Comparison of ENCODE assay signal across 5 cellular contexts in the genomic region with DNA sequence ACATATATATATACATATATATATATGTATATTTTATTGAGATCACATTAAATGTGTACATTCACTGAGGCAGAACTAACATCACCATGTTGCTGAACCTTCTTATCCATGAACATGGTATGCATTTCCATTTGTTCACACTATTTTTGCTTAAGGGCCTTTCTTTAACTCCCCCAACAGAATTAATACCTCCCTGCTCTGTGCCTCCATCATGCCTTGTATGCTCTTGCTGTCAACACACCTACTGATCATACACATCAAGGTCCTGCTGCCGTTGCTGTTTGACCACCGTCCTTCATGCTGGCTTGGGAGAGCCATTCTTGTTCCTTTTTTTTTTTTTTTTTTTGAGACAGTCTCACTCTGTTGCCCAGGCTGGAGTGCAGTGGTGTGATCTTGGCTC.
TF ChIP-seq lines count a peak whose summit lies in the region.

No MANE protein-coding gene starts in this region.

TF ChIP-seq in SK-N-SH, 30 proteins besides CTCF, POLR2A, EP300 and RAD21 (continues in another document):
- TF ChIP-seq, protein P1, sequence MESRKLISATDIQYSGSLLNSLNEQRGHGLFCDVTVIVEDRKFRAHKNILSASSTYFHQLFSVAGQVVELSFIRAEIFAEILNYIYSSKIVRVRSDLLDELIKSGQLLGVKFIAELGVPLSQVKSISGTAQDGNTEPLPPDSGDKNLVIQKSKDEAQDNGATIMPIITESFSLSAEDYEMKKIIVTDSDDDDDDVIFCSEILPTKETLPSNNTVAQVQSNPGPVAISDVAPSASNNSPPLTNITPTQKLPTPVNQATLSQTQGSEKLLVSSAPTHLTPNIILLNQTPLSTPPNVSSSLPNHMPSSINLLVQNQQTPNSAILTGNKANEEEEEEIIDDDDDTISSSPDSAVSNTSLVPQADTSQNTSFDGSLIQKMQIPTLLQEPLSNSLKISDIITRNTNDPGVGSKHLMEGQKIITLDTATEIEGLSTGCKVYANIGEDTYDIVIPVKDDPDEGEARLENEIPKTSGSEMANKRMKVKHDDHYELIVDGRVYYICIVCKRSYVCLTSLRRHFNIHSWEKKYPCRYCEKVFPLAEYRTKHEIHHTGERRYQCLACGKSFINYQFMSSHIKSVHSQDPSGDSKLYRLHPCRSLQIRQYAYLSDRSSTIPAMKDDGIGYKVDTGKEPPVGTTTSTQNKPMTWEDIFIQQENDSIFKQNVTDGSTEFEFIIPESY (IDR thresholded peaks at IDR 0.05; ENCODE audit: borderline replicate concordance, low read depth): no peak
- TF ChIP-seq, protein P2, sequence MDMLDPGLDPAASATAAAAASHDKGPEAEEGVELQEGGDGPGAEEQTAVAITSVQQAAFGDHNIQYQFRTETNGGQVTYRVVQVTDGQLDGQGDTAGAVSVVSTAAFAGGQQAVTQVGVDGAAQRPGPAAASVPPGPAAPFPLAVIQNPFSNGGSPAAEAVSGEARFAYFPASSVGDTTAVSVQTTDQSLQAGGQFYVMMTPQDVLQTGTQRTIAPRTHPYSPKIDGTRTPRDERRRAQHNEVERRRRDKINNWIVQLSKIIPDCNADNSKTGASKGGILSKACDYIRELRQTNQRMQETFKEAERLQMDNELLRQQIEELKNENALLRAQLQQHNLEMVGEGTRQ (IDR thresholded peaks at IDR 0.05; ENCODE audit: borderline replicate concordance, low read depth, low read length): no peak
- no peak for TF ChIP-seq FOXM1 (IDR thresholded peaks at IDR 0.05; ENCODE audit: low read depth)
- TF ChIP-seq POLR2AphosphoS5 (IDR thresholded peaks at IDR 0.05; ENCODE audit: low read depth, low read length): no peak
- TF ChIP-seq, protein P3, sequence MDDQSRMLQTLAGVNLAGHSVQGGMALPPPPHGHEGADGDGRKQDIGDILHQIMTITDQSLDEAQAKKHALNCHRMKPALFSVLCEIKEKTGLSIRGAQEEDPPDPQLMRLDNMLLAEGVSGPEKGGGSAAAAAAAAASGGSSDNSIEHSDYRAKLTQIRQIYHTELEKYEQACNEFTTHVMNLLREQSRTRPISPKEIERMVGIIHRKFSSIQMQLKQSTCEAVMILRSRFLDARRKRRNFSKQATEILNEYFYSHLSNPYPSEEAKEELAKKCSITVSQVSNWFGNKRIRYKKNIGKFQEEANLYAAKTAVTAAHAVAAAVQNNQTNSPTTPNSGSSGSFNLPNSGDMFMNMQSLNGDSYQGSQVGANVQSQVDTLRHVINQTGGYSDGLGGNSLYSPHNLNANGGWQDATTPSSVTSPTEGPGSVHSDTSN (IDR thresholded peaks at IDR 0.05): no peak
- TF ChIP-seq TEAD4 (IDR thresholded peaks at IDR 0.05; ENCODE audit: borderline replicate concordance, insufficient read depth): no peak

TF ChIP-seq in SK-N-SH treated with all-trans-retinoic acid at 6 μM for 48 hours, 23 proteins besides CTCF, POLR2A, EP300 and RAD21 (continues in another document):
- TF ChIP-seq ESRRG (CRISPR knock-in tag; IDR thresholded peaks at IDR 0.05): no peak
- TF ChIP-seq PPARA (CRISPR knock-in tag; IDR thresholded peaks at IDR 0.05; ENCODE audit: borderline replicate concordance): no peak
- TF ChIP-seq ARNTL (CRISPR knock-in tag; IDR thresholded peaks at IDR 0.05; ENCODE audit: borderline replicate concordance, low read depth): no peak
- no peak for TF ChIP-seq ZNF8 (CRISPR knock-in tag; IDR thresholded peaks at IDR 0.05)
- no peak for TF ChIP-seq ZNF70 (CRISPR knock-in tag; IDR thresholded peaks at IDR 0.05)
- TF ChIP-seq SNAI2 (CRISPR knock-in tag; IDR thresholded peaks at IDR 0.05): no peak
- no peak for TF ChIP-seq ISL1 (CRISPR knock-in tag; IDR thresholded peaks at IDR 0.05)
- no peak for TF ChIP-seq RARB (CRISPR knock-in tag; IDR thresholded peaks at IDR 0.05)
- TF ChIP-seq, protein P4, sequence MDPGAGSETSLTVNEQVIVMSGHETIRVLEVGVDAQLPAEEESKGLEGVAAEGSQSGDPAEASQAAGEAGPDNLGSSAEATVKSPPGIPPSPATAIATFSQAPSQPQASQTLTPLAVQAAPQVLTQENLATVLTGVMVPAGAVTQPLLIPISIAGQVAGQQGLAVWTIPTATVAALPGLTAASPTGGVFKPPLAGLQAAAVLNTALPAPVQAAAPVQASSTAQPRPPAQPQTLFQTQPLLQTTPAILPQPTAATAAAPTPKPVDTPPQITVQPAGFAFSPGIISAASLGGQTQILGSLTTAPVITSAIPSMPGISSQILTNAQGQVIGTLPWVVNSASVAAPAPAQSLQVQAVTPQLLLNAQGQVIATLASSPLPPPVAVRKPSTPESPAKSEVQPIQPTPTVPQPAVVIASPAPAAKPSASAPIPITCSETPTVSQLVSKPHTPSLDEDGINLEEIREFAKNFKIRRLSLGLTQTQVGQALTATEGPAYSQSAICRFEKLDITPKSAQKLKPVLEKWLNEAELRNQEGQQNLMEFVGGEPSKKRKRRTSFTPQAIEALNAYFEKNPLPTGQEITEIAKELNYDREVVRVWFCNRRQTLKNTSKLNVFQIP (CRISPR knock-in tag; IDR thresholded peaks at IDR 0.05; ENCODE audit: borderline replicate concordance, low read depth): no peak

TF ChIP-seq in HEK293, 187 proteins besides CTCF, POLR2A, EP300 and RAD21:
- TF ChIP-seq ZNF248 (tag by site-specific recombination; IDR thresholded peaks at IDR 0.05): peak; percentile 93
- no peak for TF ChIP-seq SP7 (tag by site-specific recombination; IDR thresholded peaks at IDR 0.05)

TF ChIP-seq in H1, 55 proteins besides CTCF, POLR2A, EP300 and RAD21 (continues in another document):
- TF ChIP-seq, protein P5, sequence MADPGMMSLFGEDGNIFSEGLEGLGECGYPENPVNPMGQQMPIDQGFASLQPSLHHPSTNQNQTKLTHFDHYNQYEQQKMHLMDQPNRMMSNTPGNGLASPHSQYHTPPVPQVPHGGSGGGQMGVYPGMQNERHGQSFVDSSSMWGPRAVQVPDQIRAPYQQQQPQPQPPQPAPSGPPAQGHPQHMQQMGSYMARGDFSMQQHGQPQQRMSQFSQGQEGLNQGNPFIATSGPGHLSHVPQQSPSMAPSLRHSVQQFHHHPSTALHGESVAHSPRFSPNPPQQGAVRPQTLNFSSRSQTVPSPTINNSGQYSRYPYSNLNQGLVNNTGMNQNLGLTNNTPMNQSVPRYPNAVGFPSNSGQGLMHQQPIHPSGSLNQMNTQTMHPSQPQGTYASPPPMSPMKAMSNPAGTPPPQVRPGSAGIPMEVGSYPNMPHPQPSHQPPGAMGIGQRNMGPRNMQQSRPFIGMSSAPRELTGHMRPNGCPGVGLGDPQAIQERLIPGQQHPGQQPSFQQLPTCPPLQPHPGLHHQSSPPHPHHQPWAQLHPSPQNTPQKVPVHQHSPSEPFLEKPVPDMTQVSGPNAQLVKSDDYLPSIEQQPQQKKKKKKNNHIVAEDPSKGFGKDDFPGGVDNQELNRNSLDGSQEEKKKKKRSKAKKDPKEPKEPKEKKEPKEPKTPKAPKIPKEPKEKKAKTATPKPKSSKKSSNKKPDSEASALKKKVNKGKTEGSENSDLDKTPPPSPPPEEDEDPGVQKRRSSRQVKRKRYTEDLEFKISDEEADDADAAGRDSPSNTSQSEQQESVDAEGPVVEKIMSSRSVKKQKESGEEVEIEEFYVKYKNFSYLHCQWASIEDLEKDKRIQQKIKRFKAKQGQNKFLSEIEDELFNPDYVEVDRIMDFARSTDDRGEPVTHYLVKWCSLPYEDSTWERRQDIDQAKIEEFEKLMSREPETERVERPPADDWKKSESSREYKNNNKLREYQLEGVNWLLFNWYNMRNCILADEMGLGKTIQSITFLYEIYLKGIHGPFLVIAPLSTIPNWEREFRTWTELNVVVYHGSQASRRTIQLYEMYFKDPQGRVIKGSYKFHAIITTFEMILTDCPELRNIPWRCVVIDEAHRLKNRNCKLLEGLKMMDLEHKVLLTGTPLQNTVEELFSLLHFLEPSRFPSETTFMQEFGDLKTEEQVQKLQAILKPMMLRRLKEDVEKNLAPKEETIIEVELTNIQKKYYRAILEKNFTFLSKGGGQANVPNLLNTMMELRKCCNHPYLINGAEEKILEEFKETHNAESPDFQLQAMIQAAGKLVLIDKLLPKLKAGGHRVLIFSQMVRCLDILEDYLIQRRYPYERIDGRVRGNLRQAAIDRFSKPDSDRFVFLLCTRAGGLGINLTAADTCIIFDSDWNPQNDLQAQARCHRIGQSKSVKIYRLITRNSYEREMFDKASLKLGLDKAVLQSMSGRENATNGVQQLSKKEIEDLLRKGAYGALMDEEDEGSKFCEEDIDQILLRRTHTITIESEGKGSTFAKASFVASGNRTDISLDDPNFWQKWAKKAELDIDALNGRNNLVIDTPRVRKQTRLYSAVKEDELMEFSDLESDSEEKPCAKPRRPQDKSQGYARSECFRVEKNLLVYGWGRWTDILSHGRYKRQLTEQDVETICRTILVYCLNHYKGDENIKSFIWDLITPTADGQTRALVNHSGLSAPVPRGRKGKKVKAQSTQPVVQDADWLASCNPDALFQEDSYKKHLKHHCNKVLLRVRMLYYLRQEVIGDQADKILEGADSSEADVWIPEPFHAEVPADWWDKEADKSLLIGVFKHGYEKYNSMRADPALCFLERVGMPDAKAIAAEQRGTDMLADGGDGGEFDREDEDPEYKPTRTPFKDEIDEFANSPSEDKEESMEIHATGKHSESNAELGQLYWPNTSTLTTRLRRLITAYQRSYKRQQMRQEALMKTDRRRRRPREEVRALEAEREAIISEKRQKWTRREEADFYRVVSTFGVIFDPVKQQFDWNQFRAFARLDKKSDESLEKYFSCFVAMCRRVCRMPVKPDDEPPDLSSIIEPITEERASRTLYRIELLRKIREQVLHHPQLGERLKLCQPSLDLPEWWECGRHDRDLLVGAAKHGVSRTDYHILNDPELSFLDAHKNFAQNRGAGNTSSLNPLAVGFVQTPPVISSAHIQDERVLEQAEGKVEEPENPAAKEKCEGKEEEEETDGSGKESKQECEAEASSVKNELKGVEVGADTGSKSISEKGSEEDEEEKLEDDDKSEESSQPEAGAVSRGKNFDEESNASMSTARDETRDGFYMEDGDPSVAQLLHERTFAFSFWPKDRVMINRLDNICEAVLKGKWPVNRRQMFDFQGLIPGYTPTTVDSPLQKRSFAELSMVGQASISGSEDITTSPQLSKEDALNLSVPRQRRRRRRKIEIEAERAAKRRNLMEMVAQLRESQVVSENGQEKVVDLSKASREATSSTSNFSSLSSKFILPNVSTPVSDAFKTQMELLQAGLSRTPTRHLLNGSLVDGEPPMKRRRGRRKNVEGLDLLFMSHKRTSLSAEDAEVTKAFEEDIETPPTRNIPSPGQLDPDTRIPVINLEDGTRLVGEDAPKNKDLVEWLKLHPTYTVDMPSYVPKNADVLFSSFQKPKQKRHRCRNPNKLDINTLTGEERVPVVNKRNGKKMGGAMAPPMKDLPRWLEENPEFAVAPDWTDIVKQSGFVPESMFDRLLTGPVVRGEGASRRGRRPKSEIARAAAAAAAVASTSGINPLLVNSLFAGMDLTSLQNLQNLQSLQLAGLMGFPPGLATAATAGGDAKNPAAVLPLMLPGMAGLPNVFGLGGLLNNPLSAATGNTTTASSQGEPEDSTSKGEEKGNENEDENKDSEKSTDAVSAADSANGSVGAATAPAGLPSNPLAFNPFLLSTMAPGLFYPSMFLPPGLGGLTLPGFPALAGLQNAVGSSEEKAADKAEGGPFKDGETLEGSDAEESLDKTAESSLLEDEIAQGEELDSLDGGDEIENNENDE (IDR thresholded peaks at IDR 0.05; ENCODE audit: insufficient replicate concordance, low read length): no peak

TF ChIP-seq in GM12891, 5 proteins besides CTCF, POLR2A, EP300 and RAD21:
- TF ChIP-seq SPI1 (IDR thresholded peaks at IDR 0.05; ENCODE audit: low read depth, low read length) (no peak), TAF1 (IDR thresholded peaks at IDR 0.05; ENCODE audit: low read depth, low read length) (no peak), POLR2AphosphoS5 (IDR thresholded peaks at IDR 0.05; ENCODE audit: low read depth, low read length) (no peak), PAX5 (IDR thresholded peaks at IDR 0.05; ENCODE audit: insufficient read depth, low read length, severe bottlenecking) (no peak), POU2F2 (IDR thresholded peaks at IDR 0.05; ENCODE audit: low read depth, low read length) (no peak)
